ENCODE assay signal across 20 cellular contexts in genomic region chr6:117267766-117268534, GRCh38. TPM values are rescaled to one million over a fixed set of nuclear protein-coding genes. Genes with fewer than 3 reads are reported as not detected.
DNase-seq lines count a peak whose midpoint lies in the region; ATAC-seq and TF ChIP-seq lines count a peak whose summit lies in the region.
"Had no signal": no experiment of that assay in that cellular context is flagged by ENCODE, and none has a peak within 500 bp of the region (broad histone marks: within the 10 kb centered on the region; RNA-seq: fewer than 3 reads in every experiment).

No MANE protein-coding gene starts in this region.

- H3K9me3 Mint-ChIP-seq in type B pancreatic cell: no peaks in the 10 kb centered on the region
- H3K9me3 Mint-ChIP-seq: activated T-cell treated with anti-CD3 and anti-CD28 coated beads, Interleukin-2, amount 50 U/mL, for 4 hours had no signal

- no peaks in the 10 kb centered on the region for H3K36me3 Mint-ChIP-seq in type B pancreatic cell

- H3K27ac ChIP-seq in hepatocyte (no peak overlapping the region), vagina (no peak overlapping the region)
- H3K27ac ChIP-seq: HL-60, transverse colon had no signal

- H2AFZ ChIP-seq in hepatocyte: no peak overlapping the region

- no peak overlapping the region for H3K4me2 ChIP-seq in hepatocyte

- no peaks in the 10 kb centered on the region for H3K79me2 ChIP-seq in hepatocyte

- ATAC-seq in HG03378 (IDR thresholded peaks at IDR 0.05; ENCODE audit: unreplicated experiment): no peak
- ATAC-seq: activated T-cell treated with anti-CD3 and anti-CD28 coated beads, Interleukin-2, amount 50 U/mL, for 4 hours had no signal

- TF ChIP-seq POLR2A in NB4 (IDR thresholded peaks at IDR 0.05; ENCODE audit: extremely low read depth, insufficient read length) (no peak), vagina (IDR thresholded peaks at IDR 0.05) (no peak)

- H3K4me1 ChIP-seq in hepatocyte (ENCODE audit: insufficient read depth) (peaks cover 17% of the 10 kb centered on the region), vagina (peaks cover 33% of the 10 kb centered on the region)
- H3K4me1 ChIP-seq: HAP-1 had no signal

- peaks cover 96% of the 10 kb centered on the region for H3K27me3 Mint-ChIP-seq in type B pancreatic cell

- peaks cover 4% of the 10 kb centered on the region for H3K4me1 Mint-ChIP-seq in type B pancreatic cell (ENCODE audit: unreplicated experiment)

- WGBS in hepatocyte (ENCODE audit: low lambda C conversion rate, missing lambda C conversion rate): 16% methylated on average over 11 of the region's 11 CpGs

- H3K4me3 Mint-ChIP-seq in type B pancreatic cell: peak overlapping the region; percentile 52
- H3K4me3 Mint-ChIP-seq: activated CD4-positive, alpha-beta T cell treated with anti-CD3 and anti-CD28 coated beads, Interleukin-2, amount 10 ng/mL, durations not matched to agents 7 days and 5 days; activated T-cell treated with anti-CD3 and anti-CD28 coated beads, Interleukin-2, amount 50 U/mL, for 4 hours had no signal

- H3K4me3 ChIP-seq in NB4 (ENCODE audit: low read depth, low read length): no peak overlapping the region
- no peak overlapping the region for H3K4me3 ChIP-seq in hepatocyte
- H3K4me3 ChIP-seq in vagina: no peak overlapping the region
- H3K4me3 ChIP-seq: HAP-1, transverse colon had no signal

- DNase-seq in NCI-H82 (lab: John Stamatoyannopoulos, UW) (peak; percentile 31), NCI-H82 treated with DMSO at 0.1 percent for 48 hours (lab: John Stamatoyannopoulos, UW; ENCODE audit: unreplicated experiment) (no peak), NB4 (ENCODE audit: low read depth) (peak; percentile 15), hepatocyte (ENCODE audit: low spot score) (no peak), type B pancreatic cell (ENCODE audit: extremely low spot score, unreplicated experiment) (no peak), EL (no peak), vagina (ENCODE audit: extremely low spot score in 2 of 2) (no peak)
- DNase-seq: activated CD4-positive, alpha-beta T cell treated with anti-CD3 and anti-CD28 coated beads, Interleukin-2, amount 10 ng/mL, durations not matched to agents 7 days and 5 days; activated T-cell treated with anti-CD3 and anti-CD28 coated beads, Interleukin-2, amount 50 U/mL, for 4 hours; CD4-positive, alpha-beta memory T cell; NCI-H2029; NCI-H774; SHP77; stimulated activated CD8-positive, alpha-beta memory T cell treated with anti-CD3 and anti-CD28 coated beads, Interleukin-4, amount 100 ng/mL, for 48 hours; T-helper 9 cell; transverse colon had no signal

- no peaks in the 10 kb centered on the region for H3K9me2 ChIP-seq in hepatocyte (replicated peaks; ENCODE audit: insufficient read depth)

- peaks cover 94% of the 10 kb centered on the region for H3K27me3 ChIP-seq in hepatocyte
- H3K27me3 ChIP-seq in vagina: peaks cover 9% of the 10 kb centered on the region

- H4K20me1 ChIP-seq in hepatocyte (ENCODE audit: insufficient read depth, poor library complexity, severe bottlenecking): no peaks in the 10 kb centered on the region

- TF ChIP-seq CTCF in NB4 (IDR thresholded peaks at IDR 0.05; ENCODE audit: low read depth, low read length) (peak; percentile 48), hepatocyte (IDR thresholded peaks at IDR 0.05; ENCODE audit: poor library complexity) (peak; percentile 2), type B pancreatic cell (conservative IDR thresholded peaks at IDR 0.05) (peak; percentile 44), vagina (IDR thresholded peaks at IDR 0.05) (no peak)

- intact Hi-C loops in vagina (cut with DNase I): no loop called here

- H3K9me3 ChIP-seq in hepatocyte (ENCODE audit: low read depth) (no peaks in the 10 kb centered on the region), vagina (no peaks in the 10 kb centered on the region)
- H3K9me3 ChIP-seq: HAP-1, transverse colon had no signal

- H3K27ac Mint-ChIP-seq in type B pancreatic cell: no peak overlapping the region
- H3K27ac Mint-ChIP-seq: activated CD4-positive, alpha-beta T cell treated with anti-CD3 and anti-CD28 coated beads, Interleukin-2, amount 10 ng/mL, durations not matched to agents 7 days and 5 days; CD4-positive, alpha-beta memory T cell had no signal

- H3K36me3 ChIP-seq in hepatocyte (replicated peaks; ENCODE audit: insufficient read depth, low read depth) (no peaks in the 10 kb centered on the region), vagina (no peaks in the 10 kb centered on the region)
- H3K36me3 ChIP-seq: HAP-1, transverse colon had no signal

RNA-seq across cellular contexts. Expression of gene VGLL2, which starts 2.6 kb away (rescaled TPM):
- total RNA-seq in hepatocyte: not detected in 2 replicates
- 0.29 TPM in 1 of 2 replicates, not detected in the other for polyA plus RNA-seq in hepatocyte
- 0.31 and 3.0 TPM in 2 replicates for total RNA-seq in type B pancreatic cell (ENCODE audit: low replicate concordance)
- not detected for total RNA-seq in vagina
- total RNA-seq: activated CD4-positive, alpha-beta T cell treated with anti-CD3 and anti-CD28 coated beads, Interleukin-2, amount 10 ng/mL, durations not matched to agents 7 days and 5 days; activated T-cell treated with anti-CD3 and anti-CD28 coated beads, Interleukin-2, amount 50 U/mL, for 4 hours; CD4-positive, alpha-beta memory T cell; epithelial cell of proximal tubule; transverse colon had no signal
- polyA plus RNA-seq: CD4-positive, alpha-beta memory T cell had no signal

Comparison
In these comparisons a context has a peak if more than half of its experiments do, and no peak if none do; other contexts are left out.
1. DNase-seq: peak in NCI-H82 (single experiment) and NB4 (single experiment); none in NCI-H82 treated with DMSO at 0.1 percent for 48 hours (single experiment), hepatocyte (single experiment), type B pancreatic cell (single experiment), EL (single experiment) and vagina (0 of 2).
2. CTCF ChIP-seq: peak in NB4 (single experiment), hepatocyte (single experiment) and type B pancreatic cell (single experiment); none in vagina (0 of 3).